In the genomic region with DNA sequence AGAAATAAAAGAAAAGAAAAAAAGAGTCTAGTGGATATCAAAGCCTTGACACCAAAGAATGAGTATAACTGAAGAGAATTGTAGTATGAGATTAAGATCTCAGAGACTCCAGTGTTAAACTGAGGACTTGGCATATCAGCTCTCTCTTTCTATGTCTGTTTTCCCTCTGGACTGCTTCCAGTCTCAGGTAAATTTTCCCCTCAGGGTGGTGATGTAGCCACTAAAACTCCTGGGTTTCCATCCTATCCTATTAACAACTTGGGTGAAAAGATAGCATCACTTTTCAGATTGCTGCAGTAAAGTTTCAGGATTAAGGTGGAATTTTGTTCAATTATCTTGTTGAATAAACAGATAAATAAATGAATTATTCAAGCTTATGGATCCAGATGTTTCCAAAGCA, we compare ENCODE assay signal across 6 cellular contexts.
"Had no signal": no experiment of that assay in that cellular context is flagged by ENCODE, and none has a peak within 500 bp of the region (broad histone marks: within the 10 kb centered on the region; RNA-seq: fewer than 3 reads in every experiment).

No MANE protein-coding gene starts in this region.

- H3K27me3 Mint-ChIP-seq: IgD-negative memory B cell had no signal

- H3K4me3 Mint-ChIP-seq: GM23338, H9, IgD-negative memory B cell had no signal

- H3K9me3 Mint-ChIP-seq: GM23338, H9, IgD-negative memory B cell had no signal

- H3K27ac ChIP-seq: HL-60 had no signal

- H2AFZ ChIP-seq: GM23338 had no signal

- H3K27ac Mint-ChIP-seq: GM23338, H9, IgD-negative memory B cell had no signal

- ATAC-seq: GM23338, HepG2 had no signal

- H3K4me3 ChIP-seq: GM23338 had no signal

- H3K4me2 ChIP-seq: GM23338 had no signal

- DNase-seq: H9, HCEC 1CT had no signal

- H3K4me1 Mint-ChIP-seq: GM23338, H9, IgD-negative memory B cell had no signal
